Comparison of ENCODE assay signal across 2 cellular contexts in genomic region chr1:21021311-21021710, GRCh38.
TF ChIP-seq lines count a peak whose summit lies in the region.

No MANE protein-coding gene starts in this region.

TF ChIP-seq in IMR-90, 13 proteins besides CTCF, POLR2A, EP300 and RAD21 (continued from another document):
- TF ChIP-seq RFX5 (IDR thresholded peaks at IDR 0.05; ENCODE audit: low read depth, low read length) (no peak), CEBPB (IDR thresholded peaks at IDR 0.05; ENCODE audit: low read depth, low read length) (no peak), ELK1 (IDR thresholded peaks at IDR 0.05; ENCODE audit: borderline replicate concordance, low read depth, low read length) (no peak), NFE2L2 (IDR thresholded peaks at IDR 0.05; ENCODE audit: low read depth, low read length) (no peak), FOS (IDR thresholded peaks at IDR 0.05; ENCODE audit: low read depth, low read length) (no peak), BHLHE40 (IDR thresholded peaks at IDR 0.05; ENCODE audit: low read depth, low read length) (no peak), MXI1 (IDR thresholded peaks at IDR 0.05; ENCODE audit: borderline replicate concordance, low read depth, low read length) (no peak), SMC3 (IDR thresholded peaks at IDR 0.05; ENCODE audit: low read depth, low read length) (no peak), MAZ (IDR thresholded peaks at IDR 0.05; ENCODE audit: borderline replicate concordance, low read depth, low read length) (no peak)
TF ChIP-seq in IMR-90: peak in this region for 0.

TF ChIP-seq in WTC11, 78 proteins besides CTCF, POLR2A, EP300 and RAD21 (continued from another document):
- TF ChIP-seq CDX4 (CRISPR knock-in tag; IDR thresholded peaks at IDR 0.05; ENCODE audit: borderline replicate concordance) (no peak), HMGA2 (CRISPR knock-in tag; IDR thresholded peaks at IDR 0.05) (no peak), ZNF263 (CRISPR knock-in tag; IDR thresholded peaks at IDR 0.05; ENCODE audit: low read depth) (no peak), GRHL2 (CRISPR knock-in tag; IDR thresholded peaks at IDR 0.05; ENCODE audit: insufficient replicate concordance, severe bottlenecking) (no peak), ZNF512 (CRISPR knock-in tag; IDR thresholded peaks at IDR 0.05; ENCODE audit: borderline replicate concordance) (no peak), ZNF121 (CRISPR knock-in tag; IDR thresholded peaks at IDR 0.05) (no peak), CREM (CRISPR knock-in tag; IDR thresholded peaks at IDR 0.05) (no peak), ATF6 (CRISPR knock-in tag; IDR thresholded peaks at IDR 0.05) (no peak), ZNF425 (CRISPR knock-in tag; conservative IDR thresholded peaks at IDR 0.05) (no peak), ZNF671 (CRISPR knock-in tag; IDR thresholded peaks at IDR 0.05) (no peak), TCF7 (CRISPR knock-in tag; IDR thresholded peaks at IDR 0.05; ENCODE audit: low read depth) (no peak)
